Comparison of ENCODE assay signal across 26 cellular contexts in the genomic region with DNA sequence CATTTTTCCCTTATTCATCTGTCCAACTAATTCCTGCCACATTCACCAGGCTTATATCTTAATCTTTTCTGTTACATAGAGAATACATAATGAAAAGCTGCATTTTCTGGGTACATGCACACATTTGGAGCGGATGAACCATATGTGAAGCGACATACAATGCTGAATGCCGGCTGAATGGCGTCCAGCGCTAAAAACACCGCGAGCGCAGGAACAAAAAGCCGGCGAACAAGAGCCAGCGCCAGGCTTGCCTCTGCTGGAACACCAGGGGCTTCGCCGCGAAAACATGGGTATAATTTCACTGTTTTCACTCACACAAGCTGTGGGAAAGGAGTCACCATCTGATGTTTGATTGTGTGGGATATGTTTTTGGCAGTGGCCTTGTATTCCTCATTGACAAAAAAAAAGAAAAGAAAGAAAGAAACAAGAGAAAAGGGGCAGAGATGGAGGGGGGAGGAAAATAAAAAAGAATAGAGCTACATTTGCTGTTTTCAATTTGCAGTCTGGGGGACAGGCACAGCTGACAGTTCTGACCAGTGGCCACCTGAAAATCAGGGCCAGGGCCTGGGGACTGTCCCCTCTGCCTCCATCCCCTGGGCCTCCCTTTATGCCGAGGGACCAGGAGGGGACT.
DNase-seq lines count a peak whose midpoint lies in the region; ATAC-seq and TF ChIP-seq lines count a peak whose summit lies in the region.
"Had no signal": no experiment of that assay in that cellular context is flagged by ENCODE, and none has a peak within 500 bp of the region (broad histone marks: within the 10 kb centered on the region; RNA-seq: fewer than 3 reads in every experiment).

No MANE protein-coding gene starts in this region.

- H3K4me1 ChIP-seq in thoracic aorta (ENCODE audit: control insufficient read depth in 1 of 2, low read depth in 2 of 2) = no peaks in the 10 kb centered on the region
- H3K4me1 ChIP-seq in CD4-positive, alpha-beta memory T cell (ENCODE audit: insufficient read depth, low read length) = no peaks in the 10 kb centered on the region
- H3K4me1 ChIP-seq: Caco-2, gastrocnemius medialis, left lung, Peyer's patch, psoas muscle, upper lobe of right lung had no signal

- H3K36me3 Mint-ChIP-seq in endothelial cell (ENCODE audit: low read depth, unreplicated experiment) (no peaks in the 10 kb centered on the region), neural crest cell (ENCODE audit: low read depth) (no peaks in the 10 kb centered on the region)
- no peaks in the 10 kb centered on the region for H3K36me3 Mint-ChIP-seq in CD4-positive, alpha-beta memory T cell
- H3K36me3 Mint-ChIP-seq: activated naive CD8-positive, alpha-beta T cell treated with anti-CD3 and anti-CD28 coated beads, Interleukin-2, amount 10 ng/mL, durations not matched to agents 7 days and 5 days had no signal

- ATAC-seq in thoracic aorta (ENCODE audit: insufficient number of reproducible peaks, low FRiP score, low read depth) = no peak
- ATAC-seq: gastrocnemius medialis, left lung, psoas muscle, upper lobe of right lung had no signal

- DNase-seq in endothelial cell (ENCODE audit: low spot score) (no peak), neural crest cell (ENCODE audit: low read depth, low spot score) (peak; percentile 16), thoracic aorta (ENCODE audit: low spot score) (no peak), GDM1 (lab: John Stamatoyannopoulos, UW) (no peak), NCI-H446 treated with DMSO at 0.1 percent for 48 hours (lab: John Stamatoyannopoulos, UW) (no peak)
- DNase-seq in CD4-positive, alpha-beta memory T cell = no peak
- DNase-seq: activated CD4-positive, alpha-beta T cell treated with anti-CD3 and anti-CD28 coated beads, Interleukin-2, amount 10 ng/mL, durations not matched to agents 24 days and 14 days; activated gamma-delta T cell treated with Interleukin-2 at 50 U/mL for 16 hours; activated naive CD8-positive, alpha-beta T cell treated with anti-CD3 and anti-CD28 coated beads, Interleukin-2, amount 10 ng/mL, durations not matched to agents 7 days and 5 days; activated T-cell treated with anti-CD3 and anti-CD28 coated beads, Interleukin-2, amount 50 U/mL, for 1 hour; Caco-2; DMS53; gastrocnemius medialis; Kasumi-1; left lung; mesenchymal stem cell; NCI-H1436; NCI-H2107; NCI-H774; Peyer's patch; psoas muscle; SHP77 treated with DMSO at 0.1 percent for 48 hours; stimulated activated CD4-positive, alpha-beta T cell treated with anti-CD3 and anti-CD28 coated beads, Interleukin-4, amount 100 ng/mL, for 24 hours; upper lobe of right lung had no signal

- H3K36me3 ChIP-seq in thoracic aorta = no peaks in the 10 kb centered on the region
- no peaks in the 10 kb centered on the region for H3K36me3 ChIP-seq in CD4-positive, alpha-beta memory T cell (ENCODE audit: insufficient read depth, low read length)
- H3K36me3 ChIP-seq: gastrocnemius medialis, left lung, Peyer's patch, upper lobe of right lung had no signal

- H3K27me3 Mint-ChIP-seq in endothelial cell (ENCODE audit: unreplicated experiment) = no peaks in the 10 kb centered on the region
- peaks cover 98% of the 10 kb centered on the region for H3K27me3 Mint-ChIP-seq in neural crest cell (ENCODE audit: low read depth)
- peaks cover 36 to 37% of the 10 kb centered on the region in 2 donors for H3K27me3 Mint-ChIP-seq in CD4-positive, alpha-beta memory T cell

- H3K9me3 Mint-ChIP-seq in endothelial cell (ENCODE audit: unreplicated experiment) (no peaks in the 10 kb centered on the region), neural crest cell (no peaks in the 10 kb centered on the region)
- no peaks in the 10 kb centered on the region for H3K9me3 Mint-ChIP-seq in CD4-positive, alpha-beta memory T cell
- H3K9me3 Mint-ChIP-seq: activated CD4-positive, alpha-beta T cell treated with anti-CD3 and anti-CD28 coated beads, Interleukin-2, amount 10 ng/mL, durations not matched to agents 24 days and 14 days; activated naive CD8-positive, alpha-beta T cell treated with anti-CD3 and anti-CD28 coated beads, Interleukin-2, amount 10 ng/mL, durations not matched to agents 7 days and 5 days; T-helper 2 cell treated with Interferon-gamma antibody and Interleukin-4, amounts not matched to agents 5 μg/mL and 100 μg/mL, for 36 hours had no signal

- CTCF ChIA-PET in CD4-positive, alpha-beta memory T cell (lab: Charles Lee; ENCODE audit: partially characterized antibody) = no interaction called here

- H3K27me3 ChIP-seq in thoracic aorta (replicated peaks; ENCODE audit: insufficient read depth) = no peaks in the 10 kb centered on the region
- peaks cover 15% of the 10 kb centered on the region for H3K27me3 ChIP-seq in CD4-positive, alpha-beta memory T cell (ENCODE audit: insufficient read depth, low read length)
- H3K27me3 ChIP-seq: Peyer's patch had no signal

- H3K9me3 ChIP-seq in thoracic aorta = no peaks in the 10 kb centered on the region
- no peaks in the 10 kb centered on the region for H3K9me3 ChIP-seq in CD4-positive, alpha-beta memory T cell (ENCODE audit: control insufficient read depth in 1 of 2, low read length in 2 of 2)
- H3K9me3 ChIP-seq: Caco-2, gastrocnemius medialis, left lung, Peyer's patch, psoas muscle, upper lobe of right lung had no signal

- H3K4me3 Mint-ChIP-seq in endothelial cell (ENCODE audit: unreplicated experiment) (no peak overlapping the region), neural crest cell (peak overlapping the region; percentile 73)
- H3K4me3 Mint-ChIP-seq in CD4-positive, alpha-beta memory T cell = no peak overlapping the region
- H3K4me3 Mint-ChIP-seq: activated CD4-positive, alpha-beta T cell treated with anti-CD3 and anti-CD28 coated beads, Interleukin-2, amount 10 ng/mL, durations not matched to agents 24 days and 14 days; activated naive CD8-positive, alpha-beta T cell treated with anti-CD3 and anti-CD28 coated beads, Interleukin-2, amount 10 ng/mL, durations not matched to agents 7 days and 5 days; T-helper 2 cell treated with Interferon-gamma antibody and Interleukin-4, amounts not matched to agents 5 μg/mL and 100 μg/mL, for 36 hours had no signal

- POLR2A ChIA-PET in CD4-positive, alpha-beta memory T cell (lab: Charles Lee; ENCODE audit: partially characterized antibody) = no interaction called here

- H3K4me1 Mint-ChIP-seq in endothelial cell (ENCODE audit: unreplicated experiment) (peaks cover 26% of the 10 kb centered on the region), neural crest cell (peaks cover 52% of the 10 kb centered on the region)
- no peaks in the 10 kb centered on the region for H3K4me1 Mint-ChIP-seq in CD4-positive, alpha-beta memory T cell
- H3K4me1 Mint-ChIP-seq: activated CD4-positive, alpha-beta T cell treated with anti-CD3 and anti-CD28 coated beads, Interleukin-2, amount 10 ng/mL, durations not matched to agents 24 days and 14 days; activated naive CD8-positive, alpha-beta T cell treated with anti-CD3 and anti-CD28 coated beads, Interleukin-2, amount 10 ng/mL, durations not matched to agents 7 days and 5 days had no signal

- H3K4me3 ChIP-seq in thoracic aorta = peak overlapping the region; percentile 25
- H3K4me3 ChIP-seq in CD4-positive, alpha-beta memory T cell (ENCODE audit: low read length in 2 of 2) = no peak overlapping the region
- H3K4me3 ChIP-seq: gastrocnemius medialis, left lung, Peyer's patch, psoas muscle, upper lobe of right lung had no signal

- TF ChIP-seq CTCF in endothelial cell (IDR thresholded peaks at IDR 0.05; ENCODE audit: unreplicated experiment) (no peak), neural crest cell (conservative IDR thresholded peaks at IDR 0.05) (no peak), thoracic aorta (IDR thresholded peaks at IDR 0.05) (no peak)

- intact Hi-C loops in CD4-positive, alpha-beta memory T cell (cut with micrococcal nuclease) = no loop called here

- H3K27ac Mint-ChIP-seq in endothelial cell (ENCODE audit: unreplicated experiment) = peak overlapping the region; percentile 4
- no peak overlapping the region for H3K27ac Mint-ChIP-seq in neural crest cell (ENCODE audit: unreplicated experiment)
- no peak overlapping the region for H3K27ac Mint-ChIP-seq in CD4-positive, alpha-beta memory T cell
- H3K27ac Mint-ChIP-seq: activated CD4-positive, alpha-beta T cell treated with anti-CD3 and anti-CD28 coated beads, Interleukin-2, amount 10 ng/mL, durations not matched to agents 24 days and 14 days; activated naive CD8-positive, alpha-beta T cell treated with anti-CD3 and anti-CD28 coated beads, Interleukin-2, amount 10 ng/mL, durations not matched to agents 7 days and 5 days; T-helper 2 cell treated with Interferon-gamma antibody and Interleukin-4, amounts not matched to agents 5 μg/mL and 100 μg/mL, for 36 hours had no signal

- H3K27ac ChIP-seq in angular gyrus (ENCODE audit: low read depth, low read length) = peak overlapping the region; percentile 50
- no peak overlapping the region for H3K27ac ChIP-seq in thoracic aorta
- H3K27ac ChIP-seq in CD4-positive, alpha-beta memory T cell (ENCODE audit: low read depth, low read length) = no peak overlapping the region
- H3K27ac ChIP-seq: gastrocnemius medialis, left lung, Peyer's patch, psoas muscle, upper lobe of right lung had no signal
